ENCODE assay signal across 29 cellular contexts in genomic region chr11:75162954-75163353, GRCh38. TPM values are rescaled to one million over a fixed set of nuclear protein-coding genes. Genes with fewer than 3 reads are reported as not detected.
"Had no signal": no experiment of that assay in that cellular context is flagged by ENCODE, and none has a peak within 500 bp of the region (broad histone marks: within the 10 kb centered on the region; RNA-seq: fewer than 3 reads in every experiment).

No MANE protein-coding gene starts in this region.

- ATAC-seq: activated CD8-positive, alpha-beta memory T cell treated with anti-CD3 and anti-CD28 coated beads, Interleukin-2, amount 10 ng/mL, durations not matched to agents 7 days and 5 days; activated CD8-positive, alpha-beta T cell treated with anti-CD3 and anti-CD28 coated beads, Interleukin-2, amount 10 ng/mL, durations not matched to agents 7 days and 5 days; activated T-cell treated with anti-CD3 and anti-CD28 coated beads, Interleukin-2, amount 50 U/mL, for 72 hours; lower lobe of right lung; natural killer cell; stimulated activated naive B cell treated with anti-CD40 and anti-IgM and Interleukin-4, amounts not matched to agents 10 μg/mL and 1 μg/mL and 100 μg/mL, for 72 hours had no signal

- H3K4me3 ChIP-seq: ascending aorta, cardiac muscle cell, esophagus squamous epithelium, lower lobe of right lung, neural progenitor cell, right atrium auricular region, stomach, suprapubic skin, tibial artery had no signal

- H3K4me3 Mint-ChIP-seq: activated B cell treated with CpG ODN at 0.5 μM for 24 hours; activated CD8-positive, alpha-beta memory T cell treated with anti-CD3 and anti-CD28 coated beads, Interleukin-2, amount 10 ng/mL, durations not matched to agents 7 days and 5 days; activated CD8-positive, alpha-beta T cell treated with anti-CD3 and anti-CD28 coated beads, Interleukin-2, amount 10 ng/mL, durations not matched to agents 7 days and 5 days; activated naive CD8-positive, alpha-beta T cell treated with anti-CD3 and anti-CD28 coated beads, Interleukin-2, amount 10 ng/mL, durations not matched to agents 7 days and 5 days; activated T-cell treated with anti-CD3 and anti-CD28 coated beads, Interleukin-2, amount 50 U/mL, for 72 hours; brain; natural killer cell; neural progenitor cell; stimulated activated naive B cell treated with anti-CD40 and anti-IgM and Interleukin-4, amounts not matched to agents 10 μg/mL and 1 μg/mL and 100 μg/mL, for 72 hours; T-helper 2 cell treated with Interferon-gamma antibody and Interleukin-4, amounts not matched to agents 5 μg/mL and 100 μg/mL, for 36 hours had no signal

- H3K9me3 ChIP-seq: ascending aorta, esophagus squamous epithelium, lower lobe of right lung, right atrium auricular region, stomach, suprapubic skin, tibial artery had no signal

- H3K36me3 Mint-ChIP-seq: activated naive CD8-positive, alpha-beta T cell treated with anti-CD3 and anti-CD28 coated beads, Interleukin-2, amount 10 ng/mL, durations not matched to agents 7 days and 5 days; brain; natural killer cell; neural progenitor cell had no signal

- DNase-seq: activated B cell treated with CpG ODN at 0.5 μM for 24 hours; activated CD4-positive, alpha-beta T cell treated with anti-CD3 and anti-CD28 coated beads, Interleukin-2, amount 50 U/mL, for 1 hour; activated CD8-positive, alpha-beta memory T cell treated with anti-CD3 and anti-CD28 coated beads, Interleukin-2, amount 10 ng/mL, durations not matched to agents 7 days and 5 days; activated CD8-positive, alpha-beta T cell treated with anti-CD3 and anti-CD28 coated beads, Interleukin-2, amount 10 ng/mL, durations not matched to agents 7 days and 5 days; activated naive CD4-positive, alpha-beta T cell; activated naive CD8-positive, alpha-beta T cell treated with anti-CD3 and anti-CD28 coated beads, Interleukin-2, amount 10 ng/mL, durations not matched to agents 7 days and 5 days; activated T-cell treated with anti-CD3 and anti-CD28 coated beads, Interleukin-2, amount 50 U/mL, for 72 hours; effector CD4-positive, alpha-beta T cell; esophagus squamous epithelium; lower lobe of right lung; mesenchymal stem cell; natural killer cell; occipital lobe; stimulated activated CD4-positive, alpha-beta T cell treated with anti-CD3 and anti-CD28 coated beads, Interleukin-15, amount 100 ng/mL, for 24 hours; stimulated activated CD4-positive, alpha-beta T cell treated with anti-CD3 and anti-CD28 coated beads, Interleukin-2, amount 100 ng/mL, for 24 hours; stimulated activated naive B cell treated with anti-CD40 and anti-IgM and Interleukin-4, amounts not matched to agents 10 μg/mL and 1 μg/mL and 100 μg/mL, for 72 hours; stomach; T-helper 1 cell; tibial artery had no signal

- H3K27ac ChIP-seq: ascending aorta, cardiac muscle cell, epithelial cell of prostate, esophagus squamous epithelium, neural progenitor cell, parathyroid adenoma, right atrium auricular region, stomach, suprapubic skin, tibial artery had no signal

- H3K36me3 ChIP-seq: ascending aorta, cardiac muscle cell, esophagus squamous epithelium, neural progenitor cell, right atrium auricular region, stomach, tibial artery had no signal

- H3K9me3 Mint-ChIP-seq: activated T-cell treated with anti-CD3 and anti-CD28 coated beads, Interleukin-2, amount 50 U/mL, for 72 hours; natural killer cell; T-helper 2 cell treated with Interferon-gamma antibody and Interleukin-4, amounts not matched to agents 5 μg/mL and 100 μg/mL, for 36 hours had no signal

- H3K4me1 ChIP-seq: ascending aorta, parathyroid adenoma, tibial artery had no signal

- H3K27me3 ChIP-seq: ascending aorta, cardiac muscle cell, esophagus squamous epithelium, neural progenitor cell, right atrium auricular region, stomach, suprapubic skin had no signal

- H3K27ac Mint-ChIP-seq: activated B cell treated with CpG ODN at 0.5 μM for 24 hours; activated CD8-positive, alpha-beta memory T cell treated with anti-CD3 and anti-CD28 coated beads, Interleukin-2, amount 10 ng/mL, durations not matched to agents 7 days and 5 days; activated CD8-positive, alpha-beta T cell treated with anti-CD3 and anti-CD28 coated beads, Interleukin-2, amount 10 ng/mL, durations not matched to agents 7 days and 5 days; activated naive CD8-positive, alpha-beta T cell treated with anti-CD3 and anti-CD28 coated beads, Interleukin-2, amount 10 ng/mL, durations not matched to agents 7 days and 5 days; activated T-cell treated with anti-CD3 and anti-CD28 coated beads, Interleukin-2, amount 50 U/mL, for 72 hours; brain; natural killer cell; neural progenitor cell; stimulated activated naive B cell treated with anti-CD40 and anti-IgM and Interleukin-4, amounts not matched to agents 10 μg/mL and 1 μg/mL and 100 μg/mL, for 72 hours had no signal

- H3K4me1 Mint-ChIP-seq: activated B cell treated with CpG ODN at 0.5 μM for 24 hours, natural killer cell had no signal

RNA-seq across cellular contexts. Expression of gene SLCO2B1, which starts 12.0 kb away (rescaled TPM):
- total RNA-seq: activated CD8-positive, alpha-beta memory T cell treated with anti-CD3 and anti-CD28 coated beads, Interleukin-2, amount 10 ng/mL, durations not matched to agents 7 days and 5 days; activated CD8-positive, alpha-beta T cell treated with anti-CD3 and anti-CD28 coated beads, Interleukin-2, amount 10 ng/mL, durations not matched to agents 7 days and 5 days; activated T-cell treated with anti-CD3 and anti-CD28 coated beads, Interleukin-2, amount 50 U/mL, for 72 hours; cardiac muscle cell; mononuclear cell; natural killer cell had no signal
